In the genomic region with DNA sequence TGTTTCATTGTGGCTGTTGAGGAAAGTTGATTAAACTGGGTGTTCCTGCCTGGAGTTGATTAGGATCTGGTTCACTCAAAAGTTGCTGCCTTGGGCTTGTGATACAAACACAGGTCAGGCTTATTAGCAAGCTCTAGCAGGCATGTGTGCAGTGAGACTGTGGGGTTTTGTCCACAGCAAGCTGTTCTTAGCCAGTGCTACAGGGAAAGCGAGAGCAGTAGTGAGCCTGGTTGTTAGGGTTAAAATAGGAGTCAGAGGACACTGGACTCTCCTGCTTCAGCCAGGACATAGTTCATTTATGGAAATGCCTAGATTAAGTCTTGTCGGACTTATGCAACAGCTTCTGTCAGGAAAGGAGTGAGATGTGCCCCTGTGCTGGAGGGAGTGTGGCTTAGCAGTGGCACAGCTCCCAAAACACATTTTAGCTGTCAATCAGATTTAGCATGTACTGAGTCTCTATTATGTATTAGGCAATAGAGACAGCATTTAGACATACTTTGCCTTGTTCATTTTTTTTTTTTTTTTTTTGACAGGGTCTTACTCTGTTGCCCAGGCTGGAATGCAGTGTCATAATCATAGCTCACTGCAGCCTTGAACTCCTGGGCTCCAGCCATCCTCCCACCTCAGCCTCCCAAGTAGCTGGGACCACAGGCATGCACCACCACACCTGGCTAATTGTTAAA, we compare ENCODE assay signal across 15 cellular contexts. TPM values are rescaled to one million over a fixed set of nuclear protein-coding genes. Genes with fewer than 3 reads are reported as not detected.
DNase-seq lines count a peak whose midpoint lies in the region; ATAC-seq and TF ChIP-seq lines count a peak whose summit lies in the region.
"Had no signal": no experiment of that assay in that cellular context is flagged by ENCODE, and none has a peak within 500 bp of the region (broad histone marks: within the 10 kb centered on the region; RNA-seq: fewer than 3 reads in every experiment).

No MANE protein-coding gene starts in this region.

- H3K27ac Mint-ChIP-seq in Caco-2 (ENCODE audit: unreplicated experiment) (peak overlapping the region; percentile 25), GM23338 (no peak overlapping the region)
- H3K27ac Mint-ChIP-seq: neural progenitor cell; stimulated activated memory B cell treated with anti-CD40 and anti-IgM and Interleukin-4, amounts not matched to agents 10 μg/mL and 1 μg/mL and 100 μg/mL, for 72 hours; T-cell had no signal

- intact Hi-C loops in Caco-2 (cut with micrococcal nuclease; ENCODE audit: unreplicated experiment), result no loop called here
- intact Hi-C loops in Panc1 (cut with micrococcal nuclease; ENCODE audit: unreplicated experiment), result no loop called here

- no peaks in the 10 kb centered on the region for H3K9me2 ChIP-seq in GM23338 (ENCODE audit: insufficient read depth)

- H3K9me3 ChIP-seq in Caco-2 (no peaks in the 10 kb centered on the region), Panc1 (ENCODE audit: control insufficient read depth, insufficient read depth, low read depth, low read length) (no peaks in the 10 kb centered on the region), gastroesophageal sphincter (no peaks in the 10 kb centered on the region), osteoblast (ENCODE audit: low read depth, low read length) (no peaks in the 10 kb centered on the region)

- TF ChIP-seq CTCF in Caco-2 (IDR thresholded peaks at IDR 0.05; ENCODE audit: insufficient read depth in 1 of 2, low read depth in 1 of 2, low read length in 1 of 2, severe bottlenecking in 1 of 2, unreplicated experiment in 1 of 2) (no peak), Panc1 (IDR thresholded peaks at IDR 0.05) (no peak), gastroesophageal sphincter (IDR thresholded peaks at IDR 0.05) (no peak), osteoblast (IDR thresholded peaks at IDR 0.05; ENCODE audit: extremely low read depth, low read depth, low read length) (no peak), GM23338 (conservative IDR thresholded peaks at IDR 0.05; ENCODE audit: low read depth in 2 of 2) (no peak)

- 0 out of 2 replicates have a peak, but pooled peaks have one; percentile 53 for ATAC-seq in Panc1
- ATAC-seq in gastroesophageal sphincter, result peak; percentile 87
- ATAC-seq in HG03280 (IDR thresholded peaks at IDR 0.05; ENCODE audit: unreplicated experiment), result no peak
- no peak for ATAC-seq in GM23338
- ATAC-seq in HG02970 (IDR thresholded peaks at IDR 0.05; ENCODE audit: low FRiP score, unreplicated experiment), result no peak
- ATAC-seq: K562; stimulated activated memory B cell treated with anti-CD40 and anti-IgM and Interleukin-4, amounts not matched to agents 10 μg/mL and 1 μg/mL and 100 μg/mL, for 72 hours; T-cell had no signal

- DNase-seq in Caco-2 (no peak), Panc1 (ENCODE audit: low read depth, low spot score) (no peak), osteoblast (ENCODE audit: insufficient read length, low spot score, missing footprints) (peak; percentile 31), H4 (ENCODE audit: low spot score) (no peak), GM23338 (ENCODE audit: low spot score) (no peak)
- DNase-seq: activated CD8-positive, alpha-beta memory T cell treated with anti-CD3 and anti-CD28 coated beads for 24 hours; Calu3; NCI-H2107; T-cell had no signal

- in situ Hi-C loops in Panc1 (cut with HindIII; ENCODE audit: low pct_unique_long_range_greater_than_20kb, low sequenced_read_pairs), result no loop called here

- no peak for TF ChIP-seq POLR2A in gastroesophageal sphincter (IDR thresholded peaks at IDR 0.05)

- H3K4me3 ChIP-seq in Caco-2 (ENCODE audit: low read depth, low read length) (no peak overlapping the region), Panc1 (ENCODE audit: low read depth in 2 of 2, low read length in 2 of 2) (no peak overlapping the region), gastroesophageal sphincter (no peak overlapping the region), osteoblast (ENCODE audit: insufficient read depth, low read length) (no peak overlapping the region), GM23338 (no peak overlapping the region)
- H3K4me3 ChIP-seq: K562, neural progenitor cell had no signal

- WGBS in gastroesophageal sphincter (ENCODE audit: low coverage in 1 of 2), 2 donors, result 11 to 22% methylated on average over 1 of the region's 2 CpGs

- H3K27me3 ChIP-seq in Caco-2 (replicated peaks; ENCODE audit: control insufficient read depth, insufficient read depth, low read length), result no peaks in the 10 kb centered on the region
- no peaks in the 10 kb centered on the region for H3K27me3 ChIP-seq in Panc1 (ENCODE audit: control insufficient read depth, insufficient read depth, low read length)
- no peaks in the 10 kb centered on the region for H3K27me3 ChIP-seq in gastroesophageal sphincter
- no peaks in the 10 kb centered on the region for H3K27me3 ChIP-seq in osteoblast (ENCODE audit: insufficient read depth, low read length)
- H3K27me3 ChIP-seq in GM23338 (ENCODE audit: insufficient read depth), result no peaks in the 10 kb centered on the region
- H3K27me3 ChIP-seq: neural progenitor cell had no signal

- H3K79me2 ChIP-seq in osteoblast (ENCODE audit: insufficient read depth, low read length) (peaks cover 85% of the 10 kb centered on the region), GM23338 (replicated peaks; ENCODE audit: insufficient read depth) (peaks cover 91% of the 10 kb centered on the region)

- TF ChIP-seq EP300 in gastroesophageal sphincter (IDR thresholded peaks at IDR 0.05), result no peak

- H3K4me2 ChIP-seq in osteoblast (ENCODE audit: insufficient read depth, low read length) (no peak overlapping the region), GM23338 (no peak overlapping the region)
- H3K4me2 ChIP-seq: neural progenitor cell had no signal

- H3K36me3 Mint-ChIP-seq in Caco-2 (ENCODE audit: insufficient read depth, unreplicated experiment), result peaks cover 79% of the 10 kb centered on the region
- peaks cover 58% of the 10 kb centered on the region for H3K36me3 Mint-ChIP-seq in GM23338 (ENCODE audit: low read depth)

- H3K4me1 ChIP-seq in Caco-2, result peaks cover 16% of the 10 kb centered on the region; the same call in 1 of the 2 replicates
- no peaks in the 10 kb centered on the region for H3K4me1 ChIP-seq in Panc1 (ENCODE audit: control insufficient read depth, insufficient read depth, low read length)
- peaks cover 0 to 86% (median 15%) of the 10 kb centered on the region in 3 donors for H3K4me1 ChIP-seq in gastroesophageal sphincter
- no peaks in the 10 kb centered on the region for H3K4me1 ChIP-seq in osteoblast (ENCODE audit: insufficient read depth, low read length)
- H3K4me1 ChIP-seq in GM23338 (ENCODE audit: insufficient read depth), result no peaks in the 10 kb centered on the region
- H3K4me1 ChIP-seq: neural progenitor cell had no signal

- H3K4me1 Mint-ChIP-seq in Caco-2 (ENCODE audit: low read depth, unreplicated experiment) (peaks cover 14% of the 10 kb centered on the region), GM23338 (no peaks in the 10 kb centered on the region)
- H3K4me1 Mint-ChIP-seq: neural progenitor cell had no signal

- peaks cover 6% of the 10 kb centered on the region for H3K36me3 ChIP-seq in Caco-2 (ENCODE audit: control insufficient read depth, insufficient read depth, low read length)
- peaks cover 8% of the 10 kb centered on the region for H3K36me3 ChIP-seq in Panc1 (ENCODE audit: control insufficient read depth, insufficient read depth, low read length)
- H3K36me3 ChIP-seq in gastroesophageal sphincter, result peaks cover 0 to 47% of the 10 kb centered on the region in 2 donors
- peaks cover 29% of the 10 kb centered on the region for H3K36me3 ChIP-seq in osteoblast (ENCODE audit: insufficient read depth, low read length)
- peaks cover 32% of the 10 kb centered on the region for H3K36me3 ChIP-seq in GM23338 (ENCODE audit: insufficient read depth)
- H3K36me3 ChIP-seq: neural progenitor cell had no signal

- H2AFZ ChIP-seq in osteoblast (ENCODE audit: low read length) (no peak overlapping the region), GM23338 (no peak overlapping the region)
- H2AFZ ChIP-seq: neural progenitor cell had no signal

- POLR2A ChIA-PET in Caco-2 (lab: Charles Lee) (interaction anchor here (0.9 kb wide), 1 partner anchor 14 kb away, joined by 4 read pairs; no protein-coding TSS in a partner anchor), Panc1 (lab: Charles Lee) (interaction anchor here (0.6 to 0.7 kb wide), 2 partner anchors 9 to 111 kb away, joined by 9 to 14 read pairs; no protein-coding TSS in a partner anchor)

- H3K9me3 Mint-ChIP-seq in Caco-2 (ENCODE audit: unreplicated experiment) (no peaks in the 10 kb centered on the region), GM23338 (no peaks in the 10 kb centered on the region)
- H3K9me3 Mint-ChIP-seq: neural progenitor cell; stimulated activated memory B cell treated with anti-CD40 and anti-IgM and Interleukin-4, amounts not matched to agents 10 μg/mL and 1 μg/mL and 100 μg/mL, for 72 hours; T-cell had no signal

- H3F3A ChIP-seq in GM23338 (replicated peaks; ENCODE audit: low read depth), result 0 out of 2 replicates have a peak, but pooled peaks cover 5% of the 10 kb centered on the region

- H4K20me1 ChIP-seq in osteoblast (ENCODE audit: insufficient read depth, low read length) (peaks cover 46% of the 10 kb centered on the region), GM23338 (replicated peaks; ENCODE audit: insufficient read depth) (peaks cover 62% of the 10 kb centered on the region)

- BruUV-seq in Caco-2 (replicated peaks; lab: Mats Ljungman, UMichigan), result no TSS peak
- BruUV-seq in Panc1 (replicated peaks; lab: Mats Ljungman, UMichigan), result no TSS peak

- no peak overlapping the region for H3K27ac ChIP-seq in Panc1 (ENCODE audit: low read length)
- peak overlapping the region; percentile 9 to 77 (median 58) for H3K27ac ChIP-seq in gastroesophageal sphincter
- H3K27ac ChIP-seq in osteoblast (ENCODE audit: low read depth, low read length), result no peak overlapping the region
- no peak overlapping the region for H3K27ac ChIP-seq in GM23338 (ENCODE audit: low read depth)
- H3K27ac ChIP-seq: neural progenitor cell had no signal

- CTCF ChIA-PET in Caco-2 (lab: Charles Lee) (interaction anchor here (0.6 to 0.7 kb wide), 3 partner anchors 9 to 502 kb away, joined by 3 read pairs; a partner anchor contains a TSS), Panc1 (lab: Charles Lee) (no interaction called here)

- H3K27me3 Mint-ChIP-seq in Caco-2 (ENCODE audit: insufficient read depth, unreplicated experiment) (no peaks in the 10 kb centered on the region), GM23338 (ENCODE audit: insufficient read depth, low read depth, poor library complexity) (no peaks in the 10 kb centered on the region)
- H3K27me3 Mint-ChIP-seq: stimulated activated memory B cell treated with anti-CD40 and anti-IgM and Interleukin-4, amounts not matched to agents 10 μg/mL and 1 μg/mL and 100 μg/mL, for 72 hours; T-cell had no signal

- no peak overlapping the region for H3K4me3 Mint-ChIP-seq in Caco-2 (ENCODE audit: unreplicated experiment)
- no peak overlapping the region for H3K4me3 Mint-ChIP-seq in GM23338
- H3K4me3 Mint-ChIP-seq: neural progenitor cell; stimulated activated memory B cell treated with anti-CD40 and anti-IgM and Interleukin-4, amounts not matched to agents 10 μg/mL and 1 μg/mL and 100 μg/mL, for 72 hours; T-cell had no signal

RNA-seq across cellular contexts. Expression of a gene that starts 8.7 kb away (rescaled TPM):
- total RNA-seq in Caco-2 (2022) (202 and 217 TPM in 2 replicates), Panc1 (2021; ENCODE audit: unreplicated experiment) (89.4 TPM), gastroesophageal sphincter (100 to 1,000 TPM in 3 of 4 donors, 10 to 100 TPM in 1; 98.4 to 138 (median 104) TPM), osteoblast (51.9 and 57.5 TPM in 2 replicates)
- polyA plus RNA-seq in Panc1 (2012; ENCODE audit: insufficient read length), result 131 TPM
- 194 and 261 TPM in 2 replicates for total RNA-seq in H4 (2014; rRNA removed; shearing (Covaris generic))
- 289 and 314 TPM in 2 replicates for total RNA-seq in GM23338 (2014; rRNA removed; shearing (Covaris generic))
- polyA plus RNA-seq in GM23338 (2016; fragmentation: Nextera tagmentation; extraction: Ambion mirVana), result 340 and 375 TPM in 2 replicates

RNA-seq across cellular contexts. Expression of a gene that starts 9.6 kb away (rescaled TPM):
- total RNA-seq in Caco-2 (2022), result 120 and 127 TPM in 2 replicates
- total RNA-seq in Panc1 (2021; ENCODE audit: unreplicated experiment), result 97.7 TPM
- polyA plus RNA-seq in Panc1 (2012; ENCODE audit: insufficient read length), result 74.9 TPM
- 100 to 1,000 TPM; 107 to 178 (median 121) TPM for total RNA-seq in gastroesophageal sphincter
- 146 and 155 TPM in 2 replicates for total RNA-seq in osteoblast
- total RNA-seq in H4 (2014; rRNA removed; shearing (Covaris generic)), result 42.2 and 72.2 TPM in 2 replicates
- 91.1 and 106 TPM in 2 replicates for total RNA-seq in GM23338 (2014; rRNA removed; shearing (Covaris generic))
- 39.0 and 47.9 TPM in 2 replicates for polyA plus RNA-seq in GM23338 (2016; fragmentation: Nextera tagmentation; extraction: Ambion mirVana)

RNA-seq across cellular contexts. Expression of a gene that starts 28.4 kb away (rescaled TPM):
- total RNA-seq in Caco-2 (2022) (18.6 and 20.4 TPM in 2 replicates), Panc1 (2021; ENCODE audit: unreplicated experiment) (4.1 TPM), gastroesophageal sphincter (10 to 100 TPM in 2 of 4 donors, 1 to 10 TPM in 2; 8.5 to 21.2 (median 14.8) TPM), osteoblast (5.1 and 8.5 TPM in 2 replicates)
- polyA plus RNA-seq in Panc1 (2012; ENCODE audit: insufficient read length), result 8.3 TPM
- total RNA-seq in H4 (2014; rRNA removed; shearing (Covaris generic)), result 0.66 and 2.1 TPM in 2 replicates
- 12.8 and 22.1 TPM in 2 replicates for total RNA-seq in GM23338 (2014; rRNA removed; shearing (Covaris generic))
- 17.6 and 21.4 TPM in 2 replicates for polyA plus RNA-seq in GM23338 (2016; fragmentation: Nextera tagmentation; extraction: Ambion mirVana)

RNA-seq across cellular contexts. Expression of a gene that starts 38.5 kb away (rescaled TPM):
- 9.4 and 12.4 TPM in 2 replicates for total RNA-seq in Caco-2 (2022)
- 2.6 TPM for total RNA-seq in Panc1 (2021; ENCODE audit: unreplicated experiment)
- 5.5 TPM for polyA plus RNA-seq in Panc1 (2012; ENCODE audit: insufficient read length)
- total RNA-seq in gastroesophageal sphincter, result 1 to 10 TPM in 3 of 4 donors, under 1 TPM in 1; 0.47 to 5.0 (median 3.7) TPM
- 0.36 and 0.59 TPM in 2 replicates for total RNA-seq in osteoblast
- 9.4 and 13.1 TPM in 2 replicates for total RNA-seq in H4 (2014; rRNA removed; shearing (Covaris generic))
- total RNA-seq in GM23338 (2014; rRNA removed; shearing (Covaris generic)), result 4.5 and 7.4 TPM in 2 replicates
- 6.4 and 6.6 TPM in 2 replicates for polyA plus RNA-seq in GM23338 (2016; fragmentation: Nextera tagmentation; extraction: Ambion mirVana)

Comparison
In these comparisons a context has a peak if more than half of its experiments do, and no peak if none do; other contexts are left out.
1. ATAC-seq: peak in Panc1 (single experiment) and gastroesophageal sphincter (single experiment); none in HG03280 (single experiment), GM23338 (single experiment) and HG02970 (single experiment).
2. H3K27ac ChIP-seq: peak in gastroesophageal sphincter (4 of 4); none in Panc1 (single experiment), osteoblast (single experiment) and GM23338 (single experiment).